2 cellular contexts compared by ENCODE assay signal in genomic region chr4:94044471-94044870, GRCh38.
DNase-seq lines count a peak whose midpoint lies in the region; TF ChIP-seq lines count a peak whose summit lies in the region.
"Not testable (repeated sequence)": the region's sequence is repeated elsewhere in the genome, so short reads cannot be mapped to it uniquely, and the experiment has no call there.

No MANE protein-coding gene starts in this region.

- H3K9me3 ChIP-seq in spleen = peaks cover 0 to 46% (median 13%) of the 10 kb centered on the region in 8 donors

- H3K27me3 ChIP-seq in spleen (replicated peaks in 1 of 7) = not testable (repeated sequence)

- TF ChIP-seq CTCF in spleen (IDR thresholded peaks at IDR 0.05 in 8 of 11, conservative IDR thresholded peaks at IDR 0.05 in 3 of 11) = not testable (repeated sequence)

- intact Hi-C loops in spleen (cut with DNase I; ENCODE audit: low total_unique reads) = not testable (repeated sequence)

- H3K4me1 ChIP-seq in spleen = not testable (repeated sequence)

- H3K36me3 ChIP-seq in spleen = not testable (repeated sequence)

- DNase-seq in activated gamma-delta T cell (lab: John Stamatoyannopoulos, UW) = peak; percentile 3
- DNase-seq in spleen = peak; percentile 47

- not testable (repeated sequence) for H3K4me3 ChIP-seq in spleen

- WGBS in spleen, 5 donors = 83 to 95% (median 93%) methylated on average over 14 of the region's 14 CpGs

- TF ChIP-seq POLR2A in spleen (IDR thresholded peaks at IDR 0.05) = not testable (repeated sequence)

- H3K27ac ChIP-seq in spleen = not testable (repeated sequence)
